In the genomic region with DNA sequence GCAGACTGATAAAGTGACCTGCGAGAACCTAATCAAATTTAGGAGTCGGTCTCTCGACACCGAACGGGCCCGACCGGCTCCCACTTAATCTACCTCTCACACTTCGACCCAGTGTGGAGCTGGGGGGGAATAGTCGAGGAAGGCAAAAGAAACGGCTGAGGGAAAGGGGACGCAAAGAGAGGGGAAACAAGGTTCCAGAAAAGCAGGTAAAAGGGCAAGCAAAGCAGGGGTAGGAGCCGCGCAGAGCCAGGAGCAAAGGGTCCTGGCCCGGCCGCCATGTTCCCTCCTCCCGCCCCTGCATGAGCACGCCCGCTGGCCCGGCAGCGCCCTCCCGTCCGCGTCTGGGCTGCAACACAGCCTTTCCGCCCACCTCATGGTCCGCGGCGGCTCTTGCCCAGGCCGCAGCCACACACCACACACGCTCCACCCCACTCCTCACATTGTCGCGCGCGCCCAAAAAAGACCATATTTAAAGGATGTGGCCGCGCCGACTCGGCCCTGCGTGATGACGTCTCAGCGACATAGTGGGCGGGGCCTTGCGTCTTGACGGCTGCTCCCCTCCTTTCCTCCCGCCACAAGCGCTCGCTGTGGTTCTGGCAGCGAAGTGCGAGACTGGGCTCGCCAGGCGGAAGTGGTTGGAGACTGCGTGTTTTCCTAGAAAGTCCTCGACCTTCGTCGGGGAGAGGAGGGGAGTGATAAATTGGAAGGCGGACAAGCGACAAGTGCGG, we compare ENCODE assay signal across 8 cellular contexts. TPM values are rescaled to one million over a fixed set of nuclear protein-coding genes. Genes with fewer than 3 reads are reported as not detected.
DNase-seq lines count a peak whose midpoint lies in the region; ATAC-seq and TF ChIP-seq lines count a peak whose summit lies in the region.

ICE2 (minus strand) TSS at position 510 of the 728 bp plus-strand sequence. CDS start 1,165 bp downstream, outside the sequence.

- ATAC-seq in GM18909 (IDR thresholded peaks at IDR 0.05; ENCODE audit: poor library complexity, unreplicated experiment) (peak; percentile 88), HG03175 (IDR thresholded peaks at IDR 0.05; ENCODE audit: unreplicated experiment) (peak; percentile 87), activated B cell treated with CpG ODN at 0.5 μM for 24 hours (ENCODE audit: low read depth) (peak; percentile 93)

- POLR2A ChIA-PET in activated B cell treated with CpG ODN at 0.5 μM for 24 hours (lab: Charles Lee): interaction anchor here (0.9 to 2.9 kb wide), 4 partner anchors 14 to 101 kb away, joined by 3 to 27 read pairs (median 4); partner anchors contain the start of gene ANXA2

- H3K27ac Mint-ChIP-seq in activated B cell treated with CpG ODN at 0.5 μM for 24 hours (peak within 1 kb of the TSS; percentile 98), immature natural killer cell (peak within 1 kb of the TSS; percentile 97 to 100 (median 99))

- no peaks in the 10 kb centered on the region for H3K27me3 Mint-ChIP-seq in activated B cell treated with CpG ODN at 0.5 μM for 24 hours
- peaks cover 8 to 12% (median 11%) of the 10 kb centered on the region in 3 donors for H3K27me3 Mint-ChIP-seq in immature natural killer cell (ENCODE audit: low read depth in 3 of 3)

- H3K4me1 Mint-ChIP-seq in activated B cell treated with CpG ODN at 0.5 μM for 24 hours (peaks cover 52% of the 10 kb centered on the region), immature natural killer cell (peaks cover 38 to 49% of the 10 kb centered on the region in 2 donors)

- peak; percentile 95 for DNase-seq in AG08395 (ENCODE audit: low spot score)
- DNase-seq in NCI-H226: peak; percentile 98
- peak; percentile 91 for DNase-seq in activated B cell treated with CpG ODN at 0.5 μM for 24 hours
- peak; percentile 50 to 96 (median 88) for DNase-seq in caudate nucleus (lab: John Stamatoyannopoulos, UW)
- peak; percentile 97 to 99 (median 98) for DNase-seq in immature natural killer cell
- DNase-seq in smooth muscle cell of the brain vasculature (ENCODE audit: low read depth, low spot score): peak; percentile 85

- H3K27ac ChIP-seq in caudate nucleus (ENCODE audit: low read depth, low read length): peak within 1 kb of the TSS; percentile 85

- H3K4me3 Mint-ChIP-seq in activated B cell treated with CpG ODN at 0.5 μM for 24 hours: peak within 1 kb of the TSS; percentile 99
- H3K4me3 Mint-ChIP-seq in immature natural killer cell: peak within 1 kb of the TSS; percentile 94 to 98 (median 98)

- intact Hi-C loops in activated B cell treated with CpG ODN at 0.5 μM for 24 hours (cut with micrococcal nuclease): loop anchor here (1.0 to 5.0 kb wide), 4 partner anchors 29 to 1546 kb away; partner anchors contain the start of genes BNIP2 and SLTM

- CTCF ChIA-PET in activated B cell treated with CpG ODN at 0.5 μM for 24 hours (lab: Charles Lee): no interaction called here

- H3K36me3 Mint-ChIP-seq in activated B cell treated with CpG ODN at 0.5 μM for 24 hours (ENCODE audit: low read depth): peaks cover 40% of the 10 kb centered on the region
- H3K36me3 Mint-ChIP-seq in immature natural killer cell: peaks cover 0 to 15% (median 0%) of the 10 kb centered on the region in 3 donors

- no peak for TF ChIP-seq CTCF in activated B cell treated with CpG ODN at 0.5 μM for 24 hours (IDR thresholded peaks at IDR 0.05)

- H3K9me3 Mint-ChIP-seq in activated B cell treated with CpG ODN at 0.5 μM for 24 hours: no peaks in the 10 kb centered on the region
- no peaks in the 10 kb centered on the region for H3K9me3 Mint-ChIP-seq in immature natural killer cell

RNA-seq across cellular contexts. Expression of gene ICE2, which starts in this region (rescaled TPM):
- total RNA-seq in activated B cell treated with CpG ODN at 0.5 μM for 24 hours: 55.5 and 78.0 TPM in 2 replicates
- 10 to 100 TPM; 26.5 to 40.7 (median 33.4) TPM for polyA plus RNA-seq in immature natural killer cell

Comparison
In these comparisons a context has a peak if more than half of its experiments do, and no peak if none do; other contexts are left out.
1. Peak in every context shown above with its lines: DNase-seq, ATAC-seq and H3K27ac ChIP-seq.